In genomic region chr14:33916663-33917565, GRCh38 we compare ENCODE assay signal across 11 cellular contexts. TPM values are rescaled to one million over a fixed set of nuclear protein-coding genes. Genes with fewer than 3 reads are reported as not detected.
DNase-seq lines count a peak whose midpoint lies in the region; ATAC-seq and TF ChIP-seq lines count a peak whose summit lies in the region.
"Had no signal": no experiment of that assay in that cellular context is flagged by ENCODE, and none has a peak within 500 bp of the region (broad histone marks: within the 10 kb centered on the region; RNA-seq: fewer than 3 reads in every experiment).

No MANE protein-coding gene starts in this region.

- ATAC-seq in left cardiac atrium: peak; percentile 70 to 87

- H3K4me3 ChIP-seq in ascending aorta (no peak overlapping the region), adrenal gland (no peak overlapping the region)
- H3K4me3 ChIP-seq: skin epidermis had no signal

- H3K4me1 ChIP-seq in ascending aorta (peaks cover 0 to 14% of the 10 kb centered on the region in 2 donors), adrenal gland (replicated peaks in 1 of 2) (no peaks in the 10 kb centered on the region)

- DNase-seq in HS-5 (ENCODE audit: low read depth): peak; percentile 6
- DNase-seq in ascending aorta (ENCODE audit: low spot score in 2 of 2): no peak
- DNase-seq in left cardiac atrium: no peak
- peak; percentile 1 for DNase-seq in smooth muscle cell of the brain vasculature (ENCODE audit: low read depth, low spot score)
- no peak for DNase-seq in activated CD4-positive, CD25-positive, alpha-beta regulatory T cell (lab: John Stamatoyannopoulos, UW)
- DNase-seq in DMS114 treated with DMSO at 0.1 percent for 48 hours (lab: John Stamatoyannopoulos, UW; ENCODE audit: unreplicated experiment): no peak
- no peak for DNase-seq in CD1c-positive myeloid dendritic cell (ENCODE audit: extremely low spot score)
- no peak for DNase-seq in adrenal gland
- DNase-seq: GF-D8, SHP77 treated with DMSO at 0.1 percent for 48 hours had no signal

- intact Hi-C loops in ascending aorta (cut with DNase I) (loop anchor here (1.0 to 5.0 kb wide), 2 partner anchors 70 to 143 kb away; no protein-coding TSS in a partner anchor), left cardiac atrium (cut with DNase I) (no loop called here), adrenal gland (cut with DNase I) (no loop called here)

- TF ChIP-seq CTCF in ascending aorta (IDR thresholded peaks at IDR 0.05) (no peak), adrenal gland (IDR thresholded peaks at IDR 0.05) (no peak)

- TF ChIP-seq POLR2A in adrenal gland (IDR thresholded peaks at IDR 0.05): no peak

- H3K9me3 ChIP-seq in ascending aorta: no peaks in the 10 kb centered on the region
- H3K9me3 ChIP-seq in adrenal gland (replicated peaks in 1 of 3): no peaks in the 10 kb centered on the region

- H3K27me3 ChIP-seq in ascending aorta: no peaks in the 10 kb centered on the region
- no peaks in the 10 kb centered on the region for H3K27me3 ChIP-seq in adrenal gland

- H3K36me3 ChIP-seq in ascending aorta (no peaks in the 10 kb centered on the region), adrenal gland (replicated peaks in 1 of 2) (no peaks in the 10 kb centered on the region)

- WGBS in adrenal gland, 4 donors: 49 to 57% (median 51%) methylated on average over 5 of the region's 5 CpGs

- H3K27ac ChIP-seq in ascending aorta: peak overlapping the region; percentile 66 to 79
- H3K27ac ChIP-seq in adrenal gland: no peak overlapping the region

RNA-seq across cellular contexts. Expression of gene EGLN3, which starts 34.0 kb away (rescaled TPM):
- total RNA-seq in ascending aorta (5.9 TPM), left cardiac atrium (100 to 1,000 TPM in 1 of 2 donors, 10 to 100 TPM in 1; 73.1 to 116 TPM), adrenal gland (1 to 10 TPM in 3 of 8 donors, under 1 TPM in 5; 0.18 to 7.4 (median 0.88) TPM)
- polyA plus RNA-seq in adrenal gland: under 1 TPM; 0.48 to 0.71 (median 0.51) TPM

Comparison
In these comparisons a context has a peak if more than half of its experiments do, and no peak if none do; other contexts are left out.
1. DNase-seq: peak in HS-5 (single experiment) and smooth muscle cell of the brain vasculature (single experiment); none in ascending aorta (0 of 2), left cardiac atrium (single experiment), activated CD4-positive, CD25-positive, alpha-beta regulatory T cell (0 of 4), DMS114 treated with DMSO at 0.1 percent for 48 hours (single experiment), CD1c-positive myeloid dendritic cell (single experiment) and adrenal gland (0 of 7).
2. H3K27ac ChIP-seq: peak in ascending aorta (2 of 2); none in adrenal gland (0 of 5).
3. RNA of gene EGLN3, which starts 34.0 kb away (total RNA-seq): 73.1 to 116 TPM in left cardiac atrium; 5.9 TPM in ascending aorta (single experiment) and 0.18 to 7.4 TPM in adrenal gland; every median in the first group is over 4 times any median in the second.